ENCODE assay signal across 8 cellular contexts in the genomic region with DNA sequence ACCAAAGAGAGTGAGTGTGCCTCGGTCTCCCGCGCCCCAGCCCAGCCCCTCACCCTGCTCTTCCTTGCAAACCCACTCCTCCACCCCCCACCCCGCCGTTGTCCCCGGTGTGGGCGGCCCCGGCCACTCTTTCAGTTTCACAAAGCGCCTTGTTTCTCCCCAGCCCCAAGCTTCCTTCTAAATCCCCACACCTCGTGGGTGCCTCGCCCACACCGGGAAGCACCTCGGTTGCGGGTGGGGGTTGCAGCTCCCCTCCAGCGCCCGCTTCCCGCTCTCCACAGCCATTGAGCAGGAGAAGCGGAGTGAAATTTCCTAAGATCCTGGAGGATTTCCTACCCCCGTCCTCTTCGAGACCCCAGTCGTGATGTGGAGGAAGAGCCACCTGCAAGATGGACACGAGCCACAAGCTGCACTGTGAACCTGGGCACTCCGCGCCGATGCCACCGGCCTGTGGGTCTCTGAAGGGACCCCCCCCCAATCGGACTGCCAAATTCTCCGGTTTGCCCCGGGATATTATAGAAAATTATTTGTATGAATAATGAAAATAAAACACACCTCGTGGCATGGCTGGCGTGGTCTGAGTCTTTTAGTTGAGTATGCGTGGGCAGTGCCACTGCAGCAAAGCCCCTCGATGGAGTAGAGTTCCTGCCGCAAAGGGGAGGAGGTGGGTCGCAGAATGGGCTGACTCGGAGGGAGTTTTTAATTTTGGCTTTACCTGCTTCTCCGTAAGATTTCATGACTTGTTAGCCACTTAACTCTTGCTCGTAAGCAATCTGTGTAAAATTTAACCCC. TPM values are rescaled to one million over a fixed set of nuclear protein-coding genes. Genes with fewer than 3 reads are reported as not detected.
DNase-seq lines count a peak whose midpoint lies in the region; ATAC-seq and TF ChIP-seq lines count a peak whose summit lies in the region.

No MANE protein-coding gene starts in this region.

- H3K79me2 ChIP-seq in Karpas-422 (ENCODE audit: low read length) (peaks cover 8% of the 10 kb centered on the region; the same call in 1 of the 2 replicates), parathyroid adenoma (no peaks in the 10 kb centered on the region)

- TF ChIP-seq CTCF in parathyroid adenoma (IDR thresholded peaks at IDR 0.05) (no peak), omental fat pad (IDR thresholded peaks at IDR 0.05) (no peak)

- no peaks in the 10 kb centered on the region for H4K20me1 ChIP-seq in Karpas-422 (ENCODE audit: insufficient read depth, low read depth, low read length)

- peak; percentile 32 for ATAC-seq in GM21717 (IDR thresholded peaks at IDR 0.05; ENCODE audit: unreplicated experiment)
- ATAC-seq in omental fat pad (ENCODE audit: low FRiP score): no peak

- H3K4me1 ChIP-seq in Karpas-422 (ENCODE audit: low read length) (peaks cover 21% of the 10 kb centered on the region), parathyroid adenoma (no peaks in the 10 kb centered on the region)

- H3K9me3 ChIP-seq in Karpas-422 (ENCODE audit: low read length) (no peaks in the 10 kb centered on the region), parathyroid adenoma (ENCODE audit: control insufficient read depth, low read length) (no peaks in the 10 kb centered on the region)

- DNase-seq in EH (ENCODE audit: low read depth) (peak; percentile 34), Karpas-422 (peak; percentile 66), glomerular visceral epithelial cell (ENCODE audit: extremely low spot score) (peak; percentile 12), T-helper 9 cell (no peak), omental fat pad (ENCODE audit: low spot score) (no peak)
- DNase-seq in activated T-helper 9 cell treated with anti-CD3 and anti-CD28 coated beads, Interleukin-2, amount 50 U/mL, for 16 hours (ENCODE audit: low read depth): peak; percentile 52

- H3K27ac ChIP-seq in Karpas-422 (ENCODE audit: low read length) (no peak overlapping the region), parathyroid adenoma (peak overlapping the region; percentile 71)

- H3K4me3 ChIP-seq in Karpas-422 (ENCODE audit: low read length): peak overlapping the region; percentile 87
- peak overlapping the region; percentile 79 for H3K4me3 ChIP-seq in parathyroid adenoma (ENCODE audit: low read depth, low read length)

- H3K27me3 ChIP-seq in Karpas-422 (ENCODE audit: low read length) (no peaks in the 10 kb centered on the region), parathyroid adenoma (ENCODE audit: control insufficient read depth, insufficient read depth, low read length) (no peaks in the 10 kb centered on the region)

- peak overlapping the region; percentile 94 for H3K4me2 ChIP-seq in Karpas-422 (ENCODE audit: low read depth, low read length, poor library complexity, severe bottlenecking)
- H3K4me2 ChIP-seq in parathyroid adenoma (ENCODE audit: low read length): peak overlapping the region; percentile 96

- peak overlapping the region; percentile 31; the same call in 1 of the 2 replicates for H2AFZ ChIP-seq in Karpas-422 (ENCODE audit: low read length)
- H2AFZ ChIP-seq in parathyroid adenoma: peak overlapping the region; percentile 77

- H3K36me3 ChIP-seq in Karpas-422 (ENCODE audit: insufficient read depth, low read length) (no peaks in the 10 kb centered on the region), parathyroid adenoma (ENCODE audit: control insufficient read depth, insufficient read depth, low read length) (no peaks in the 10 kb centered on the region)

- peak overlapping the region; percentile 82 for H3K9ac ChIP-seq in Karpas-422 (ENCODE audit: low read length)
- H3K9ac ChIP-seq in parathyroid adenoma: peak overlapping the region; percentile 76

- H3K9me2 ChIP-seq in Karpas-422 (replicated peaks; ENCODE audit: insufficient read depth, low read length): no peaks in the 10 kb centered on the region

RNA-seq across cellular contexts. Expression of a gene that starts 0.8 kb away (rescaled TPM):
- total RNA-seq in Karpas-422 (2014; rRNA removed; shearing (Covaris generic); ENCODE audit: low replicate concordance): 1,287 and 3,084 TPM in 2 replicates
- 1,000 to 10,000 TPM; 2,816 to 4,346 (median 4,048) TPM for total RNA-seq in omental fat pad

RNA-seq across cellular contexts. Expression of a gene that starts 25.4 kb away (rescaled TPM):
- 0.04 and 2.4 TPM in 2 replicates for total RNA-seq in Karpas-422 (2014; rRNA removed; shearing (Covaris generic); ENCODE audit: low replicate concordance)
- 1 to 10 TPM; 5.3 to 9.0 (median 6.4) TPM for total RNA-seq in omental fat pad

Comparison
In these comparisons a context has a peak if more than half of its experiments do, and no peak if none do; other contexts are left out.
1. DNase-seq: peak in EH (single experiment), Karpas-422 (single experiment), activated T-helper 9 cell treated with anti-CD3 and anti-CD28 coated beads, Interleukin-2, amount 50 U/mL, for 16 hours (single experiment) and glomerular visceral epithelial cell (single experiment); none in T-helper 9 cell (single experiment) and omental fat pad (single experiment).